ENCODE assay signal across 28 cellular contexts in genomic region chr10:121573541-121573941, GRCh38. TPM values are rescaled to one million over a fixed set of nuclear protein-coding genes. Genes with fewer than 3 reads are reported as not detected.
DNase-seq lines count a peak whose midpoint lies in the region; ATAC-seq and TF ChIP-seq lines count a peak whose summit lies in the region.
"Had no signal": no experiment of that assay in that cellular context is flagged by ENCODE, and none has a peak within 500 bp of the region (broad histone marks: within the 10 kb centered on the region; RNA-seq: fewer than 3 reads in every experiment).

No MANE protein-coding gene starts in this region.

- WGBS in transverse colon (ENCODE audit: low coverage in 1 of 2), 2 donors = 64 to 83% methylated on average over 1 to 8 of the region's 8 CpGs

- CTCF ChIA-PET in WTC11 (lab: Charles Lee) = no interaction called here

- H3K4me1 Mint-ChIP-seq in WTC11 = peaks cover 81% of the 10 kb centered on the region

- H3K4me1 ChIP-seq in foreskin keratinocyte (peaks cover 49% of the 10 kb centered on the region), mucosa of stomach (ENCODE audit: control insufficient read depth, insufficient read depth, low read length) (peaks cover 14% of the 10 kb centered on the region), transverse colon (peaks cover 0 to 43% (median 24%) of the 10 kb centered on the region in 4 donors)
- H3K4me1 ChIP-seq: tibial nerve had no signal

- no peaks in the 10 kb centered on the region for H3K9me3 Mint-ChIP-seq in WTC11
- H3K9me3 Mint-ChIP-seq: T-helper 2 cell treated with Interferon-gamma antibody and Interleukin-4, amounts not matched to agents 5 μg/mL and 100 μg/mL, for 36 hours had no signal

- peaks cover 11% of the 10 kb centered on the region; the same call in 1 of the 2 replicates for H3K36me3 Mint-ChIP-seq in WTC11

- peak overlapping the region; percentile 82 for H3K27ac Mint-ChIP-seq in WTC11
- H3K27ac Mint-ChIP-seq: T-helper 2 cell treated with Interferon-gamma antibody and Interleukin-4, amounts not matched to agents 5 μg/mL and 100 μg/mL, for 36 hours had no signal

- H3K27me3 ChIP-seq in foreskin keratinocyte = no peaks in the 10 kb centered on the region
- no peaks in the 10 kb centered on the region for H3K27me3 ChIP-seq in mucosa of stomach (ENCODE audit: control insufficient read depth, insufficient read depth, low read length)
- no peaks in the 10 kb centered on the region for H3K27me3 ChIP-seq in transverse colon

- H3K4me3 Mint-ChIP-seq in WTC11 = no peak overlapping the region
- H3K4me3 Mint-ChIP-seq: T-helper 2 cell treated with Interferon-gamma antibody and Interleukin-4, amounts not matched to agents 5 μg/mL and 100 μg/mL, for 36 hours had no signal

- H3K27ac ChIP-seq in foreskin keratinocyte = peak overlapping the region; percentile 60
- peak overlapping the region; percentile 24 to 75 (median 57) for H3K27ac ChIP-seq in transverse colon
- H3K27ac ChIP-seq: C4-2B, skin epidermis, tibial nerve had no signal

- no peaks in the 10 kb centered on the region for H3K27me3 Mint-ChIP-seq in WTC11 (ENCODE audit: low read depth)

- H3K9me3 ChIP-seq in mucosa of stomach (ENCODE audit: control insufficient read depth, low read length) = no peaks in the 10 kb centered on the region
- no peaks in the 10 kb centered on the region for H3K9me3 ChIP-seq in transverse colon
- H3K9me3 ChIP-seq: tibial nerve had no signal

- H3K4me3 ChIP-seq in mucosa of stomach (ENCODE audit: low read length) = no peak overlapping the region
- no peak overlapping the region for H3K4me3 ChIP-seq in transverse colon
- H3K4me3 ChIP-seq: skin epidermis, tibial nerve had no signal

- TF ChIP-seq POLR2A in transverse colon (IDR thresholded peaks at IDR 0.05) = no peak

- no peak for TF ChIP-seq CTCF in WTC11 (IDR thresholded peaks at IDR 0.05)
- no peak for TF ChIP-seq CTCF in foreskin keratinocyte (conservative IDR thresholded peaks at IDR 0.05)
- TF ChIP-seq CTCF in transverse colon (IDR thresholded peaks at IDR 0.05) = no peak

- in situ Hi-C loops in transverse colon (cut with MboI; ENCODE audit: low pct_ligation_motif_present in 1 of 4, low pct_unique_long_range_greater_than_20kb in 1 of 4, low sequenced_read_pairs in 3 of 4) = no loop called here

- H3K36me3 ChIP-seq in mucosa of stomach (ENCODE audit: control insufficient read depth, insufficient read depth, low read length) (no peaks in the 10 kb centered on the region), transverse colon (no peaks in the 10 kb centered on the region)
- H3K36me3 ChIP-seq: tibial nerve had no signal

- POLR2A ChIA-PET in WTC11 (lab: Charles Lee) = no interaction called here

- TF ChIP-seq EP300 in transverse colon (IDR thresholded peaks at IDR 0.05; ENCODE audit: low read depth) = no peak

- intact Hi-C loops in transverse colon (cut with DNase I; ENCODE audit: low total_unique reads) = no loop called here

- ATAC-seq in WTC11 (peak; percentile 22), foreskin keratinocyte (peak; percentile 19)
- ATAC-seq: PC-3; stimulated activated naive CD8-positive, alpha-beta T cell treated with anti-CD3 and anti-CD28 coated beads, Interleukin-15, Interleukin-2, amounts not matched to agents 100 U/mL and 50 U/mL, for 24 hours had no signal

- DNase-seq in WTC11 (ENCODE audit: low spot score) (no peak), foreskin keratinocyte (peak in 1 of 2 donors; percentile 41), transverse colon (no peak), AML-193 (lab: John Stamatoyannopoulos, UW) (no peak), KG1 (lab: John Stamatoyannopoulos, UW) (no peak)
- no peak for DNase-seq in activated naive CD4-positive, alpha-beta T cell treated with Interleukin-2 at 50 U/mL for 16 hours
- DNase-seq: activated CD4-positive, alpha-beta T cell treated with anti-CD3 and anti-CD28 coated beads for 4 hours; activated CD8-positive, alpha-beta memory T cell treated with anti-CD3 and anti-CD28 coated beads for 24 hours; activated gamma-delta T cell; activated T-cell treated with anti-CD3 and anti-CD28 coated beads, Interleukin-2, amount 50 U/mL, for 1 hour; cerebellar nuclear complex; EL; glutamatergic neuron; islet precursor cell; NCI-H187; NCI-H524; nucleus accumbens; PC-3; Right ventricle myocardium superior; stimulated activated naive CD8-positive, alpha-beta T cell treated with anti-CD3 and anti-CD28 coated beads, Interleukin-15, Interleukin-2, amounts not matched to agents 100 U/mL and 50 U/mL, for 24 hours had no signal

- H3K9ac ChIP-seq in mucosa of stomach (ENCODE audit: low read length) = peak overlapping the region; percentile 20

TF ChIP-seq in WTC11, 78 proteins besides CTCF, POLR2A, EP300 and RAD21 (continues in another document):
- TF ChIP-seq STAT6 (CRISPR knock-in tag; conservative IDR thresholded peaks at IDR 0.05; ENCODE audit: low read depth) (no peak), PRDM15 (CRISPR knock-in tag; IDR thresholded peaks at IDR 0.05) (no peak), ZNF416 (CRISPR knock-in tag; IDR thresholded peaks at IDR 0.05) (no peak), OVOL2 (CRISPR knock-in tag; IDR thresholded peaks at IDR 0.05; ENCODE audit: borderline replicate concordance) (no peak)

RNA-seq across cellular contexts. Expression of gene FGFR2, which starts 24.7 kb away (rescaled TPM):
- total RNA-seq in WTC11 (2021) (88.6 to 95.0 TPM (median 90.4 TPM) in 3 replicates), foreskin keratinocyte (30.3 and 35.8 TPM in 2 replicates), transverse colon (100 to 1,000 TPM in 2 of 4 donors, 10 to 100 TPM in 2; 30.3 to 114 (median 87.9) TPM)
- 11.1 and 14.3 TPM in 2 replicates for polyA plus RNA-seq in foreskin keratinocyte
- total RNA-seq: endothelial cell of umbilical vein, LHCN-M2, lung microvascular endothelial cell had no signal
